ENCODE assay signal across 1 cellular context in genomic region chr1:5727871-5728643, GRCh38.
TF ChIP-seq lines count a peak whose summit lies in the region.

No MANE protein-coding gene starts in this region.

TF ChIP-seq in GM23338, 12 proteins besides CTCF, POLR2A, EP300 and RAD21 (continued from another document):
- TF ChIP-seq ZNF462 (CRISPR knock-in tag; IDR thresholded peaks at IDR 0.05) (no peak), STAT1 (IDR thresholded peaks at IDR 0.05; ENCODE audit: unreplicated experiment) (no peak), POLR2AphosphoS5 (IDR thresholded peaks at IDR 0.05; ENCODE audit: low read depth) (no peak), ETS1 (IDR thresholded peaks at IDR 0.05) (no peak)
